ENCODE assay signal across 8 cellular contexts in genomic region chr9:21803674-21804048, GRCh38. TPM values are rescaled to one million over a fixed set of nuclear protein-coding genes. Genes with fewer than 3 reads are reported as not detected.
DNase-seq lines count a peak whose midpoint lies in the region; ATAC-seq and TF ChIP-seq lines count a peak whose summit lies in the region.

No MANE protein-coding gene starts in this region.

- no peak for ATAC-seq in natural killer cell treated with Interleukin-12 subunit alpha and Interleukin-12 subunit beta and Interleukin-15 and Interleukin-18, amount 100 ng/mL, for 72 hours

- H3K27ac ChIP-seq in Karpas-422 (ENCODE audit: low read length) (peak overlapping the region; percentile 73), dorsolateral prefrontal cortex (peak overlapping the region in 56 of 59 donors; percentile 23 to 96 (median 88))

- TF ChIP-seq CTCF in BJ (IDR thresholded peaks at IDR 0.05; ENCODE audit: insufficient read depth, low read depth, low read length) (no peak), dorsolateral prefrontal cortex (IDR thresholded peaks at IDR 0.05 in 54 of 56, conservative IDR thresholded peaks at IDR 0.05 in 2 of 56; ENCODE audit: low read depth in 1 of 56, partially characterized antibody in 56 of 56) (no peak)

- peaks cover 23 to 26% of the 10 kb centered on the region in 2 donors for H3K4me1 Mint-ChIP-seq in natural killer cell treated with Interleukin-12 subunit alpha and Interleukin-12 subunit beta and Interleukin-15 and Interleukin-18, amount 100 ng/mL, for 72 hours (ENCODE audit: low read depth in 2 of 2)

- H3K36me3 ChIP-seq in BJ (ENCODE audit: control insufficient read depth, insufficient read depth, low read length): no peaks in the 10 kb centered on the region; the same call in 1 of the 2 replicates
- peaks cover 11% of the 10 kb centered on the region; the same call in 1 of the 2 replicates for H3K36me3 ChIP-seq in Karpas-422 (ENCODE audit: insufficient read depth, low read length)

- H3K4me3 ChIP-seq in BJ (ENCODE audit: low read depth, low read length): peak overlapping the region; percentile 77
- peak overlapping the region; percentile 82 for H3K4me3 ChIP-seq in Karpas-422 (ENCODE audit: low read length)
- H3K4me3 ChIP-seq in dorsolateral prefrontal cortex: peak overlapping the region; percentile 52 to 94 (median 82)

- H3K27ac Mint-ChIP-seq in natural killer cell treated with Interleukin-12 subunit alpha and Interleukin-12 subunit beta and Interleukin-15 and Interleukin-18, amount 100 ng/mL, for 72 hours: peak overlapping the region; percentile 84 to 95

- H2AFZ ChIP-seq in Karpas-422 (ENCODE audit: low read length): no peak overlapping the region

- intact Hi-C loops in dorsolateral prefrontal cortex (cut with DNase I): loop anchor here (5.0 kb wide), 2 partner anchors 466 to 481 kb away; partner anchors contain the start of gene KLHL9 (in 1 of the 2)

- peak overlapping the region; percentile 98 for H3K4me3 Mint-ChIP-seq in natural killer cell treated with Interleukin-12 subunit alpha and Interleukin-12 subunit beta and Interleukin-15 and Interleukin-18, amount 100 ng/mL, for 72 hours

- H3K27me3 Mint-ChIP-seq in natural killer cell treated with Interleukin-12 subunit alpha and Interleukin-12 subunit beta and Interleukin-15 and Interleukin-18, amount 100 ng/mL, for 72 hours: peaks cover 4 to 5% of the 10 kb centered on the region in 2 donors

- no peaks in the 10 kb centered on the region for H3K9me3 Mint-ChIP-seq in natural killer cell treated with Interleukin-12 subunit alpha and Interleukin-12 subunit beta and Interleukin-15 and Interleukin-18, amount 100 ng/mL, for 72 hours

- CTCF ChIA-PET in BJ (lab: Yijun Ruan, JAX): interaction anchor here (0.7 to 4.3 kb wide), 7 partner anchors 9 to 568 kb away, joined by 3 to 31 read pairs (median 4); partner anchors contain the start of gene CDKN2B

- H3K9me3 ChIP-seq in Karpas-422 (ENCODE audit: low read length): no peaks in the 10 kb centered on the region

- no peaks in the 10 kb centered on the region for H3K9me2 ChIP-seq in Karpas-422 (replicated peaks; ENCODE audit: insufficient read depth, low read length)

- H3K36me3 Mint-ChIP-seq in natural killer cell treated with Interleukin-12 subunit alpha and Interleukin-12 subunit beta and Interleukin-15 and Interleukin-18, amount 100 ng/mL, for 72 hours: no peaks in the 10 kb centered on the region

- H3K27me3 ChIP-seq in BJ (ENCODE audit: control insufficient read depth, insufficient read depth, low read length): no peaks in the 10 kb centered on the region
- no peaks in the 10 kb centered on the region for H3K27me3 ChIP-seq in Karpas-422 (ENCODE audit: low read length)
- no peaks in the 10 kb centered on the region for H3K27me3 ChIP-seq in dorsolateral prefrontal cortex

- peak overlapping the region; percentile 86 for H3K9ac ChIP-seq in Karpas-422 (ENCODE audit: low read length)

- H3K79me2 ChIP-seq in Karpas-422 (ENCODE audit: low read length): peaks cover 71% of the 10 kb centered on the region

- peak overlapping the region; percentile 91 for H3K4me2 ChIP-seq in Karpas-422 (ENCODE audit: low read depth, low read length, poor library complexity, severe bottlenecking)

- H3K4me1 ChIP-seq in Karpas-422 (ENCODE audit: low read length): peaks cover 60% of the 10 kb centered on the region

- DNase-seq in BJ (ENCODE audit: low read depth): no peak
- no peak for DNase-seq in Karpas-422
- DNase-seq in dorsolateral prefrontal cortex: no peak
- no peak for DNase-seq in natural killer cell treated with Interleukin-12 subunit alpha and Interleukin-12 subunit beta and Interleukin-15 and Interleukin-18, amount 100 ng/mL, for 72 hours (ENCODE audit: low spot score)
- no peak for DNase-seq in NCI-H1930 (lab: John Stamatoyannopoulos, UW)
- no peak for DNase-seq in SK-N-DZ (ENCODE audit: low spot score)
- DNase-seq in NCI-H1417 (lab: John Stamatoyannopoulos, UW): no peak
- no peak for DNase-seq in RPMI8226

- POLR2A ChIA-PET in BJ (lab: Charles Lee): no interaction called here

- peaks cover 31% of the 10 kb centered on the region for H4K20me1 ChIP-seq in Karpas-422 (ENCODE audit: insufficient read depth, low read depth, low read length)

RNA-seq across cellular contexts. Expression of gene MTAP, which starts 1.2 kb away (rescaled TPM):
- 14.2 and 18.2 TPM in 2 replicates for polyA plus RNA-seq in BJ (2011; rRNA removed)
- polyA minus RNA-seq in BJ (2011; rRNA and poly(A)+ RNA removed): 12.0 and 16.2 TPM in 2 replicates
- 29.2 and 38.7 TPM in 2 replicates for total RNA-seq in Karpas-422 (2014; rRNA removed; shearing (Covaris generic); ENCODE audit: low replicate concordance)
- 10 to 100 TPM; 15.1 to 48.5 (median 26.3) TPM for total RNA-seq in dorsolateral prefrontal cortex
- 10 to 100 TPM; 32.9 to 61.3 TPM for total RNA-seq in natural killer cell treated with Interleukin-12 subunit alpha and Interleukin-12 subunit beta and Interleukin-15 and Interleukin-18, amount 100 ng/mL, for 72 hours
- 14.9 and 20.7 TPM in 2 replicates for polyA plus RNA-seq in SK-N-DZ (2014; cell fraction: cytosol; rRNA removed)
- polyA plus RNA-seq in SK-N-DZ (2014; cell fraction: nucleus; rRNA removed): 6.3 and 6.9 TPM in 2 replicates
